16 cellular contexts compared by ENCODE assay signal in genomic region chr10:79328737-79329504, GRCh38. TPM values are rescaled to one million over a fixed set of nuclear protein-coding genes. Genes with fewer than 3 reads are reported as not detected.
A peak's percentile ranks its signal among the peaks of the same experiment; 100 is the strongest.
DNase-seq lines count a peak whose midpoint lies in the region; ATAC-seq and TF ChIP-seq lines count a peak whose summit lies in the region.
"Had no signal": no experiment of that assay in that cellular context is flagged by ENCODE, and none has a peak within 500 bp of the region (broad histone marks: within the 10 kb centered on the region; RNA-seq: fewer than 3 reads in every experiment).

No MANE protein-coding gene starts in this region.

- ATAC-seq in HCT116 (peak; percentile 30; the same call in 1 of the 2 replicates), HG02588 (IDR thresholded peaks at IDR 0.05; ENCODE audit: unreplicated experiment) (no peak), sciatic nerve (no peak), HG02642 (IDR thresholded peaks at IDR 0.05; ENCODE audit: poor library complexity, unreplicated experiment) (no peak)
- ATAC-seq: naive thymus-derived CD4-positive, alpha-beta T cell had no signal

- no peak overlapping the region for H3K27ac ChIP-seq in HCT116 (ENCODE audit: low read depth, low read length)
- H3K27ac ChIP-seq: ascending aorta had no signal

- H3K4me3 Mint-ChIP-seq in activated naive CD8-positive, alpha-beta T cell treated with anti-CD3 and anti-CD28 coated beads for 36 hours: no peak overlapping the region
- H3K4me3 Mint-ChIP-seq: activated T-cell treated with anti-CD3 and anti-CD28 coated beads, Interleukin-2, amount 50 U/mL, for 24 hours; naive thymus-derived CD4-positive, alpha-beta T cell had no signal

- H3K27me3 ChIP-seq in HCT116 (ENCODE audit: insufficient read depth, low read length): no peaks in the 10 kb centered on the region
- H3K27me3 ChIP-seq: ascending aorta had no signal

- intact Hi-C loops in HCT116 (cut with micrococcal nuclease) (no loop called here), sciatic nerve (cut with DNase I) (no loop called here)

- H3K4me1 Mint-ChIP-seq in activated naive CD8-positive, alpha-beta T cell treated with anti-CD3 and anti-CD28 coated beads for 36 hours: peaks cover 23% of the 10 kb centered on the region

- no TSS peak for BruUV-seq in HCT116 (replicated peaks; lab: Mats Ljungman, UMichigan)

- H3K4me3 ChIP-seq in HCT116 (replicated peaks in 1 of 2; ENCODE audit: low read depth in 1 of 2, low read length in 2 of 2): no peak overlapping the region
- H3K4me3 ChIP-seq: ascending aorta had no signal

- TF ChIP-seq POLR2A in HCT116 (IDR thresholded peaks at IDR 0.05; ENCODE audit: borderline replicate concordance, extremely low read depth, insufficient read depth, insufficient read length): no peak

- peak overlapping the region; percentile 1 for H3K27ac Mint-ChIP-seq in activated naive CD8-positive, alpha-beta T cell treated with anti-CD3 and anti-CD28 coated beads for 36 hours

- no peak for TF ChIP-seq RAD21 in HCT116 (IDR thresholded peaks at IDR 0.05; ENCODE audit: low read depth)

- H3K79me2 ChIP-seq in HCT116 (ENCODE audit: insufficient read depth, low read length): no peaks in the 10 kb centered on the region

- DNase-seq in AG20443 (ENCODE audit: low spot score): peak; percentile 24
- DNase-seq in HCT116 (ENCODE audit: low read depth, low spot score): no peak
- no peak for DNase-seq in activated naive CD8-positive, alpha-beta T cell treated with anti-CD3 and anti-CD28 coated beads for 36 hours
- peak; percentile 93 for DNase-seq in kidney tubule cell (ENCODE audit: low spot score)
- no peak for DNase-seq in sciatic nerve (ENCODE audit: low spot score)
- no peak for DNase-seq in stimulated activated naive CD4-positive, alpha-beta T cell treated with Interleukin-2 at 50 U/mL for 16 hours (lab: John Stamatoyannopoulos, UW)
- DNase-seq: activated CD4-positive, CD25-positive, alpha-beta regulatory T cell; activated T-cell treated with anti-CD3 and anti-CD28 coated beads, Interleukin-2, amount 50 U/mL, for 24 hours; DMS79 treated with DMSO at 0.1 percent for 48 hours; kidney; naive thymus-derived CD4-positive, alpha-beta T cell; NCI-H1105; NCI-H345 had no signal

- RAD21 ChIA-PET in HCT116 (lab: Charles Lee; ENCODE audit: low non-redundant PET in 1 of 2, low total read pairs in 2 of 2, uncharacterized antibody in 2 of 2, unreplicated experiment in 2 of 2): no interaction called here

- H3K36me3 Mint-ChIP-seq in activated naive CD8-positive, alpha-beta T cell treated with anti-CD3 and anti-CD28 coated beads for 36 hours: peaks cover 3% of the 10 kb centered on the region

- H3K9me3 ChIP-seq in HCT116 (ENCODE audit: control insufficient read depth in 1 of 2, insufficient read depth in 1 of 2, low read depth in 1 of 2, low read length in 2 of 2): no peaks in the 10 kb centered on the region
- H3K9me3 ChIP-seq: ascending aorta had no signal

- peaks cover 0 to 38% of the 10 kb centered on the region in 2 experiments; a peak in 2 of 4 replicates for H3K4me1 ChIP-seq in HCT116 (ENCODE audit: control insufficient read depth in 1 of 2, insufficient read depth in 2 of 2, low read length in 2 of 2)
- H3K4me1 ChIP-seq: ascending aorta had no signal

- POLR2A ChIA-PET in HCT116 (lab: Charles Lee): no interaction called here

- no peak overlapping the region for H3K9ac ChIP-seq in HCT116 (ENCODE audit: low read length)

- H3K4me2 ChIP-seq in HCT116 (ENCODE audit: low read length): peak overlapping the region; percentile 17

- H3K9me2 ChIP-seq in HCT116 (ENCODE audit: insufficient read depth): no peaks in the 10 kb centered on the region

- H3K36me3 ChIP-seq in HCT116 (ENCODE audit: control insufficient read depth in 1 of 2, insufficient read depth in 2 of 2, low read length in 2 of 2): no peaks in the 10 kb centered on the region
- H3K36me3 ChIP-seq: ascending aorta had no signal

- no peaks in the 10 kb centered on the region for H4K20me1 ChIP-seq in HCT116 (ENCODE audit: insufficient read depth)

- no peak overlapping the region for H2AFZ ChIP-seq in HCT116 (ENCODE audit: low read depth, low read length, poor library complexity, severe bottlenecking)

- CTCF ChIA-PET in HCT116 (lab: Charles Lee): no interaction called here

- no peaks in the 10 kb centered on the region for H3K9me3 Mint-ChIP-seq in activated naive CD8-positive, alpha-beta T cell treated with anti-CD3 and anti-CD28 coated beads for 36 hours

- no peak for TF ChIP-seq CTCF in HCT116 (IDR thresholded peaks at IDR 0.05 in 2 of 3, conservative IDR thresholded peaks at IDR 0.05 in 1 of 3; ENCODE audit: borderline replicate concordance in 1 of 3, insufficient read depth in 1 of 3, low read depth in 2 of 3, low read length in 2 of 3)

- H3K27me3 Mint-ChIP-seq in activated naive CD8-positive, alpha-beta T cell treated with anti-CD3 and anti-CD28 coated beads for 36 hours: no peaks in the 10 kb centered on the region
- H3K27me3 Mint-ChIP-seq: activated T-cell treated with anti-CD3 and anti-CD28 coated beads, Interleukin-2, amount 50 U/mL, for 24 hours; naive thymus-derived CD4-positive, alpha-beta T cell had no signal

TF ChIP-seq in HCT116, 20 proteins besides CTCF, POLR2A, EP300 and RAD21:
- TF ChIP-seq FOSL1 (IDR thresholded peaks at IDR 0.05; ENCODE audit: low read depth) (peak; percentile 22; the same call in 1 of the 2 replicates), ZNF274 (IDR thresholded peaks at IDR 0.05; ENCODE audit: low read depth, low read length) (no peak), ZBTB33 (IDR thresholded peaks at IDR 0.05; ENCODE audit: extremely low read depth, insufficient replicate concordance, low read length) (no peak), SP1 (IDR thresholded peaks at IDR 0.05; ENCODE audit: low read depth) (no peak), POLR2AphosphoS5 (IDR thresholded peaks at IDR 0.05; ENCODE audit: low read depth, low read length) (no peak), SRF (IDR thresholded peaks at IDR 0.05; ENCODE audit: low read depth) (no peak)

RNA-seq across cellular contexts. Expression of gene PPIF, which starts 18.3 kb away (rescaled TPM):
- total RNA-seq in HCT116 (2021; ENCODE audit: unreplicated experiment) (85.0 TPM), sciatic nerve (18.8 TPM)
- polyA plus RNA-seq in HCT116 (2012): 65.3 and 71.3 TPM in 2 replicates
- 100 to 1,000 TPM; 163 to 176 TPM for total RNA-seq in activated naive CD8-positive, alpha-beta T cell treated with anti-CD3 and anti-CD28 coated beads for 36 hours

Comparison
In these comparisons a context has a peak if more than half of its experiments do, and no peak if none do; other contexts are left out.
1. DNase-seq: peak in AG20443 (single experiment) and kidney tubule cell (single experiment); none in HCT116 (single experiment), activated naive CD8-positive, alpha-beta T cell treated with anti-CD3 and anti-CD28 coated beads for 36 hours (single experiment), sciatic nerve (single experiment) and stimulated activated naive CD4-positive, alpha-beta T cell treated with Interleukin-2 at 50 U/mL for 16 hours (single experiment).